ENCODE assay signal across 9 cellular contexts in genomic region chr3:159775372-159775961, GRCh38.
A peak's percentile ranks its signal among the peaks of the same experiment; 100 is the strongest.
DNase-seq lines count a peak whose midpoint lies in the region; ATAC-seq lines count a peak whose summit lies in the region.
"Had no signal": no experiment of that assay in that cellular context is flagged by ENCODE, and none has a peak within 500 bp of the region (broad histone marks: within the 10 kb centered on the region; RNA-seq: fewer than 3 reads in every experiment).

No MANE protein-coding gene starts in this region.

- no peaks in the 10 kb centered on the region for H3K36me3 Mint-ChIP-seq in activated T-cell treated with anti-CD3 and anti-CD28 coated beads, Interleukin-2, amount 50 U/mL, for 72 hours (ENCODE audit: insufficient read depth in 2 of 2)

- peaks cover 32% of the 10 kb centered on the region for H3K27me3 Mint-ChIP-seq in activated T-cell treated with anti-CD3 and anti-CD28 coated beads, Interleukin-2, amount 50 U/mL, for 72 hours (ENCODE audit: low read depth)

- no peaks in the 10 kb centered on the region for H3K9me3 Mint-ChIP-seq in activated T-cell treated with anti-CD3 and anti-CD28 coated beads, Interleukin-2, amount 50 U/mL, for 72 hours

- H3K4me1 Mint-ChIP-seq in activated T-cell treated with anti-CD3 and anti-CD28 coated beads, Interleukin-2, amount 50 U/mL, for 72 hours (ENCODE audit: low read depth) = no peaks in the 10 kb centered on the region

- H3K27ac ChIP-seq in cingulate gyrus (ENCODE audit: low read depth, low read length) = peak overlapping the region; percentile 95

- no peak overlapping the region for H3K4me3 Mint-ChIP-seq in activated T-cell treated with anti-CD3 and anti-CD28 coated beads, Interleukin-2, amount 50 U/mL, for 72 hours

- ATAC-seq in activated T-cell treated with anti-CD3 and anti-CD28 coated beads, Interleukin-2, amount 50 U/mL, for 72 hours (replicated peaks in 1 of 2) = no peak
- ATAC-seq in HG02938 (IDR thresholded peaks at IDR 0.05; ENCODE audit: unreplicated experiment) = no peak
- ATAC-seq in HG02852 (IDR thresholded peaks at IDR 0.05; ENCODE audit: unreplicated experiment) = no peak

- H3K27ac Mint-ChIP-seq in activated T-cell treated with anti-CD3 and anti-CD28 coated beads, Interleukin-2, amount 50 U/mL, for 72 hours = no peak overlapping the region

- DNase-seq in AG08395 (ENCODE audit: low spot score) = peak; percentile 74
- DNase-seq in NCI-H146 (lab: John Stamatoyannopoulos, UW) = peak; percentile 97
- peak; percentile 72 to 90 for DNase-seq in lung microvascular endothelial cell (ENCODE audit: low read depth in 2 of 2)
- no peak for DNase-seq in activated T-cell treated with anti-CD3 and anti-CD28 coated beads, Interleukin-2, amount 50 U/mL, for 72 hours
- DNase-seq in DMS114 treated with DMSO at 0.1 percent for 48 hours (lab: John Stamatoyannopoulos, UW; ENCODE audit: unreplicated experiment) = no peak
- DNase-seq: DND-41 had no signal

Comparison
In these comparisons a context has a peak if more than half of its experiments do, and no peak if none do; other contexts are left out.
1. DNase-seq: peak in AG08395 (single experiment), NCI-H146 (single experiment) and lung microvascular endothelial cell (2 of 2); none in activated T-cell treated with anti-CD3 and anti-CD28 coated beads, Interleukin-2, amount 50 U/mL, for 72 hours (0 of 2) and DMS114 treated with DMSO at 0.1 percent for 48 hours (single experiment).